Comparison of ENCODE assay signal across 1 cellular context in genomic region chr20:18793625-18794427, GRCh38.
TF ChIP-seq lines count a peak whose summit lies in the region.

No MANE protein-coding gene starts in this region.

TF ChIP-seq in HepG2, 621 proteins besides CTCF, POLR2A, EP300 and RAD21 (continued from another document and continues in another):
- TF ChIP-seq ZNF792 (CRISPR knock-in tag; IDR thresholded peaks at IDR 0.05) (no peak; the same call in 1 of the 2 replicates), ARNTL (CRISPR knock-in tag; IDR thresholded peaks at IDR 0.05) (peak; percentile 86), ZNF383 (CRISPR knock-in tag; IDR thresholded peaks at IDR 0.05; ENCODE audit: borderline replicate concordance) (no peak), ZBTB38 (CRISPR knock-in tag; IDR thresholded peaks at IDR 0.05) (0 out of 2 replicates have a peak, but pooled peaks have one; percentile 39), TCF12 (IDR thresholded peaks at IDR 0.05) (no peak), TCF12 (CRISPR knock-in tag; IDR thresholded peaks at IDR 0.05) (no peak), ZNF720 (CRISPR knock-in tag; IDR thresholded peaks at IDR 0.05) (no peak; the same call in 1 of the 2 replicates), ZNF143 (CRISPR knock-in tag; IDR thresholded peaks at IDR 0.05) (peak; percentile 100), SP5 (CRISPR knock-in tag; IDR thresholded peaks at IDR 0.05; ENCODE audit: borderline replicate concordance, low read depth) (peak; percentile 10; the same call in 1 of the 2 replicates), ZNF33A (CRISPR knock-in tag; IDR thresholded peaks at IDR 0.05; ENCODE audit: borderline replicate concordance) (no peak), KDM2A (CRISPR knock-in tag; IDR thresholded peaks at IDR 0.05; ENCODE audit: borderline replicate concordance, low read depth) (peak; percentile 91), RXRB (CRISPR knock-in tag; IDR thresholded peaks at IDR 0.05; ENCODE audit: borderline replicate concordance) (peak; percentile 60), ZNF776 (CRISPR knock-in tag; IDR thresholded peaks at IDR 0.05) (no peak), ZNF17 (CRISPR knock-in tag; IDR thresholded peaks at IDR 0.05) (no peak), ZNF709 (CRISPR knock-in tag; IDR thresholded peaks at IDR 0.05) (peak; percentile 76; the same call in 1 of the 2 replicates), KLF6 (CRISPR knock-in tag; IDR thresholded peaks at IDR 0.05) (0 out of 2 replicates have a peak, but pooled peaks have one; percentile 42), TBX3 (IDR thresholded peaks at IDR 0.05; ENCODE audit: borderline replicate concordance) (no peak), SRSF9 (IDR thresholded peaks at IDR 0.05; ENCODE audit: borderline replicate concordance, insufficient read depth, low read depth, low read length, poor library complexity, severe bottlenecking) (no peak), ZNF549 (CRISPR knock-in tag; IDR thresholded peaks at IDR 0.05) (no peak), SIN3B (IDR thresholded peaks at IDR 0.05; ENCODE audit: low read length) (peak; percentile 60; the same call in 1 of the 2 replicates), SIX4 (CRISPR knock-in tag; IDR thresholded peaks at IDR 0.05) (0 out of 2 replicates have a peak, but pooled peaks have one; percentile 55), ZNF350 (CRISPR knock-in tag; IDR thresholded peaks at IDR 0.05; ENCODE audit: borderline replicate concordance, low read depth) (peak; percentile 97), NFKB2 (CRISPR knock-in tag; IDR thresholded peaks at IDR 0.05; ENCODE audit: borderline replicate concordance) (peak; percentile 96; the same call in 1 of the 2 replicates), ZNF331 (CRISPR knock-in tag; IDR thresholded peaks at IDR 0.05) (peak; percentile 91; the same call in 1 of the 2 replicates), KAT7 (CRISPR knock-in tag; IDR thresholded peaks at IDR 0.05; ENCODE audit: borderline replicate concordance) (peak; percentile 85; the same call in 1 of the 2 replicates), NR2F1 (CRISPR knock-in tag; IDR thresholded peaks at IDR 0.05) (0 out of 4 replicates have a peak, but pooled peaks of 1 of the 2 experiments have one; percentile 29), KDM6A (CRISPR knock-in tag; IDR thresholded peaks at IDR 0.05; ENCODE audit: low read depth) (no peak), YY1 (IDR thresholded peaks at IDR 0.05; ENCODE audit: insufficient read depth, insufficient replicate concordance, low read depth, low read length) (peak; percentile 84), ATF7 (IDR thresholded peaks at IDR 0.05) (no peak), ATF7 (CRISPR knock-in tag; IDR thresholded peaks at IDR 0.05) (peak; percentile 75; the same call in 1 of the 2 replicates), CC2D1A (CRISPR knock-in tag; IDR thresholded peaks at IDR 0.05) (no peak), CBFB (CRISPR knock-in tag; IDR thresholded peaks at IDR 0.05) (peak; percentile 89), ZNF614 (CRISPR knock-in tag; IDR thresholded peaks at IDR 0.05; ENCODE audit: borderline replicate concordance) (no peak; the same call in 1 of the 2 replicates), ZBTB43 (CRISPR knock-in tag; conservative IDR thresholded peaks at IDR 0.05) (no peak; the same call in 1 of the 2 replicates), MEIS1 (CRISPR knock-in tag; IDR thresholded peaks at IDR 0.05; ENCODE audit: borderline replicate concordance) (peak; percentile 91), ZNF800 (CRISPR knock-in tag; IDR thresholded peaks at IDR 0.05) (no peak), GATAD2A (CRISPR knock-in tag; IDR thresholded peaks at IDR 0.05) (peak; percentile 57; the same call in 1 of the 2 replicates), ZC3H4 (CRISPR knock-in tag; IDR thresholded peaks at IDR 0.05; ENCODE audit: borderline replicate concordance) (peak; percentile 38; the same call in 1 of the 2 replicates), ZBTB33 (CRISPR knock-in tag; IDR thresholded peaks at IDR 0.05) (peak; percentile 66), ZFP37 (CRISPR knock-in tag; IDR thresholded peaks at IDR 0.05; ENCODE audit: borderline replicate concordance) (peak; percentile 95; the same call in 1 of the 2 replicates), ZNF263 (CRISPR knock-in tag; IDR thresholded peaks at IDR 0.05) (peak; percentile 71), TAF15 (IDR thresholded peaks at IDR 0.05; ENCODE audit: low read depth, low read length, poor library complexity, severe bottlenecking) (no peak), ZBTB7A (CRISPR knock-in tag; IDR thresholded peaks at IDR 0.05) (0 out of 2 replicates have a peak, but pooled peaks have one; percentile 42)
- TF ChIP-seq, protein P1, sequence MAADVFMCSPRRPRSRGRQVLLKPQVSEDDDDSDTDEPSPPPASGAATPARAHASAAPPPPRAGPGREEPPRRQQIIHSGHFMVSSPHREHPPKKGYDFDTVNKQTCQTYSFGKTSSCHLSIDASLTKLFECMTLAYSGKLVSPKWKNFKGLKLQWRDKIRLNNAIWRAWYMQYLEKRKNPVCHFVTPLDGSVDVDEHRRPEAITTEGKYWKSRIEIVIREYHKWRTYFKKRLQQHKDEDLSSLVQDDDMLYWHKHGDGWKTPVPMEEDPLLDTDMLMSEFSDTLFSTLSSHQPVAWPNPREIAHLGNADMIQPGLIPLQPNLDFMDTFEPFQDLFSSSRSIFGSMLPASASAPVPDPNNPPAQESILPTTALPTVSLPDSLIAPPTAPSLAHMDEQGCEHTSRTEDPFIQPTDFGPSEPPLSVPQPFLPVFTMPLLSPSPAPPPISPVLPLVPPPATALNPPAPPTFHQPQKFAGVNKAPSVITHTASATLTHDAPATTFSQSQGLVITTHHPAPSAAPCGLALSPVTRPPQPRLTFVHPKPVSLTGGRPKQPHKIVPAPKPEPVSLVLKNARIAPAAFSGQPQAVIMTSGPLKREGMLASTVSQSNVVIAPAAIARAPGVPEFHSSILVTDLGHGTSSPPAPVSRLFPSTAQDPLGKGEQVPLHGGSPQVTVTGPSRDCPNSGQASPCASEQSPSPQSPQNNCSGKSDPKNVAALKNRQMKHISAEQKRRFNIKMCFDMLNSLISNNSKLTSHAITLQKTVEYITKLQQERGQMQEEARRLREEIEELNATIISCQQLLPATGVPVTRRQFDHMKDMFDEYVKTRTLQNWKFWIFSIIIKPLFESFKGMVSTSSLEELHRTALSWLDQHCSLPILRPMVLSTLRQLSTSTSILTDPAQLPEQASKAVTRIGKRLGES (CRISPR knock-in tag; IDR thresholded peaks at IDR 0.05; ENCODE audit: borderline replicate concordance): peak; percentile 60; the same call in 1 of the 2 replicates
- TF ChIP-seq, protein P2, sequence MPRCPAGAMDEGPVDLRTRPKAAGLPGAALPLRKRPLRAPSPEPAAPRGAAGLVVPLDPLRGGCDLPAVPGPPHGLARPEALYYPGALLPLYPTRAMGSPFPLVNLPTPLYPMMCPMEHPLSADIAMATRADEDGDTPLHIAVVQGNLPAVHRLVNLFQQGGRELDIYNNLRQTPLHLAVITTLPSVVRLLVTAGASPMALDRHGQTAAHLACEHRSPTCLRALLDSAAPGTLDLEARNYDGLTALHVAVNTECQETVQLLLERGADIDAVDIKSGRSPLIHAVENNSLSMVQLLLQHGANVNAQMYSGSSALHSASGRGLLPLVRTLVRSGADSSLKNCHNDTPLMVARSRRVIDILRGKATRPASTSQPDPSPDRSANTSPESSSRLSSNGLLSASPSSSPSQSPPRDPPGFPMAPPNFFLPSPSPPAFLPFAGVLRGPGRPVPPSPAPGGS (CRISPR knock-in tag; IDR thresholded peaks at IDR 0.05): peak; percentile 58; the same call in 1 of the 2 replicates
- TF ChIP-seq, protein P3, sequence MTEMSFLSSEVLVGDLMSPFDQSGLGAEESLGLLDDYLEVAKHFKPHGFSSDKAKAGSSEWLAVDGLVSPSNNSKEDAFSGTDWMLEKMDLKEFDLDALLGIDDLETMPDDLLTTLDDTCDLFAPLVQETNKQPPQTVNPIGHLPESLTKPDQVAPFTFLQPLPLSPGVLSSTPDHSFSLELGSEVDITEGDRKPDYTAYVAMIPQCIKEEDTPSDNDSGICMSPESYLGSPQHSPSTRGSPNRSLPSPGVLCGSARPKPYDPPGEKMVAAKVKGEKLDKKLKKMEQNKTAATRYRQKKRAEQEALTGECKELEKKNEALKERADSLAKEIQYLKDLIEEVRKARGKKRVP (CRISPR knock-in tag; IDR thresholded peaks at IDR 0.05): no peak
- TF ChIP-seq, protein P4, sequence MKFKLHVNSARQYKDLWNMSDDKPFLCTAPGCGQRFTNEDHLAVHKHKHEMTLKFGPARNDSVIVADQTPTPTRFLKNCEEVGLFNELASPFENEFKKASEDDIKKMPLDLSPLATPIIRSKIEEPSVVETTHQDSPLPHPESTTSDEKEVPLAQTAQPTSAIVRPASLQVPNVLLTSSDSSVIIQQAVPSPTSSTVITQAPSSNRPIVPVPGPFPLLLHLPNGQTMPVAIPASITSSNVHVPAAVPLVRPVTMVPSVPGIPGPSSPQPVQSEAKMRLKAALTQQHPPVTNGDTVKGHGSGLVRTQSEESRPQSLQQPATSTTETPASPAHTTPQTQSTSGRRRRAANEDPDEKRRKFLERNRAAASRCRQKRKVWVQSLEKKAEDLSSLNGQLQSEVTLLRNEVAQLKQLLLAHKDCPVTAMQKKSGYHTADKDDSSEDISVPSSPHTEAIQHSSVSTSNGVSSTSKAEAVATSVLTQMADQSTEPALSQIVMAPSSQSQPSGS (CRISPR knock-in tag; IDR thresholded peaks at IDR 0.05): peak; percentile 85
- TF ChIP-seq, protein P5, sequence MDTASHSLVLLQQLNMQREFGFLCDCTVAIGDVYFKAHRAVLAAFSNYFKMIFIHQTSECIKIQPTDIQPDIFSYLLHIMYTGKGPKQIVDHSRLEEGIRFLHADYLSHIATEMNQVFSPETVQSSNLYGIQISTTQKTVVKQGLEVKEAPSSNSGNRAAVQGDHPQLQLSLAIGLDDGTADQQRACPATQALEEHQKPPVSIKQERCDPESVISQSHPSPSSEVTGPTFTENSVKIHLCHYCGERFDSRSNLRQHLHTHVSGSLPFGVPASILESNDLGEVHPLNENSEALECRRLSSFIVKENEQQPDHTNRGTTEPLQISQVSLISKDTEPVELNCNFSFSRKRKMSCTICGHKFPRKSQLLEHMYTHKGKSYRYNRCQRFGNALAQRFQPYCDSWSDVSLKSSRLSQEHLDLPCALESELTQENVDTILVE (CRISPR knock-in tag; IDR thresholded peaks at IDR 0.05): peak; percentile 46; the same call in 1 of the 2 replicates
- TF ChIP-seq, protein P6, sequence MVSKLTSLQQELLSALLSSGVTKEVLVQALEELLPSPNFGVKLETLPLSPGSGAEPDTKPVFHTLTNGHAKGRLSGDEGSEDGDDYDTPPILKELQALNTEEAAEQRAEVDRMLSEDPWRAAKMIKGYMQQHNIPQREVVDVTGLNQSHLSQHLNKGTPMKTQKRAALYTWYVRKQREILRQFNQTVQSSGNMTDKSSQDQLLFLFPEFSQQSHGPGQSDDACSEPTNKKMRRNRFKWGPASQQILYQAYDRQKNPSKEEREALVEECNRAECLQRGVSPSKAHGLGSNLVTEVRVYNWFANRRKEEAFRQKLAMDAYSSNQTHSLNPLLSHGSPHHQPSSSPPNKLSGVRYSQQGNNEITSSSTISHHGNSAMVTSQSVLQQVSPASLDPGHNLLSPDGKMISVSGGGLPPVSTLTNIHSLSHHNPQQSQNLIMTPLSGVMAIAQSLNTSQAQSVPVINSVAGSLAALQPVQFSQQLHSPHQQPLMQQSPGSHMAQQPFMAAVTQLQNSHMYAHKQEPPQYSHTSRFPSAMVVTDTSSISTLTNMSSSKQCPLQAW (CRISPR knock-in tag; IDR thresholded peaks at IDR 0.05): peak; percentile 90
- TF ChIP-seq, protein P7, sequence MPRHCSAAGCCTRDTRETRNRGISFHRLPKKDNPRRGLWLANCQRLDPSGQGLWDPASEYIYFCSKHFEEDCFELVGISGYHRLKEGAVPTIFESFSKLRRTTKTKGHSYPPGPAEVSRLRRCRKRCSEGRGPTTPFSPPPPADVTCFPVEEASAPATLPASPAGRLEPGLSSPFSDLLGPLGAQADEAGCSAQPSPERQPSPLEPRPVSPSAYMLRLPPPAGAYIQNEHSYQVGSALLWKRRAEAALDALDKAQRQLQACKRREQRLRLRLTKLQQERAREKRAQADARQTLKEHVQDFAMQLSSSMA (CRISPR knock-in tag; IDR thresholded peaks at IDR 0.05): peak; percentile 85; the same call in 1 of the 2 replicates
- TF ChIP-seq, protein P8, sequence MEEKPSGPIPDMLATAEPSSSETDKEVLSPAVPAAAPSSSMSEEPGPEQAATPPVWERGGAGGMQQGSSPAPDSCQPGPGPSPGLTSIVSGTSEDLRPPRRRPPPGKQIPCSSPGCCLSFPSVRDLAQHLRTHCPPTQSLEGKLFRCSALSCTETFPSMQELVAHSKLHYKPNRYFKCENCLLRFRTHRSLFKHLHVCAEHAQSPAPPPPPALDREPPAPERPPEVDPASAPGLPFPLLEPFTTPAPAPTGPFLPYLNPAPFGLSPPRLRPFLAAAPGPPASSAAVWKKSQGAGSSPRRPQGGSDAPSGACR (CRISPR knock-in tag; IDR thresholded peaks at IDR 0.05): peak; percentile 77; the same call in 1 of the 2 replicates
